Comparison of ENCODE assay signal across 3 cellular contexts in the genomic region with DNA sequence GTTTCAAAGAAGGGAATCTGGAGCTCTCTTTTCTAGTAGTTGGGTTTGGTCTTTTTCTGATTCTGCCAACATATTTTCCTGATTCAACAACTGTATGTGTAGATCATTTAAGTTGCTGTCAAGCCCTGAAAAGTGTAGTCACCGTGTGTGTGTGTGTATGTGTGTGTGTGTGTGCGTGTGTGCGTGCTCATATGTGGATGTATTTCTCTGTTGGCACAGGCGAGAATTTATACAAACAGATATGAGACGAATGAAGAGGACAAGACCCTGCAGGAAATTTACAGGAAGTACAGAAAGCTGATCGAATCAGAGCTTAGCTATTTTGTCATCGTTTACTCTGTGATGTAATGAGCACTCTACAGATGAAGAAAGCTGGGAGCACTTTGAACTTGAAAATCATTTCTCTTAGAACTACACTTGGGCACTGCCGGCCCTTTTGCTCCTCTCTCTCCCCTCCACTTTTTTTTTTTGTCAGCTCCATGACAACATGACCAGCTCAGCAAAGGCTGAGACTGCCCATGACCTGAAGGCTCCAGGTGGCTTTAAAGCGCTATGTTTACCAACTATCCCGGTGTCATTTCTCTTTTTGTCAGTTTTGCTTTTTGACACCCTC.
TF ChIP-seq lines count a peak whose summit lies in the region.

No MANE protein-coding gene starts in this region.

TF ChIP-seq in SK-N-SH, 30 proteins besides CTCF, POLR2A, EP300 and RAD21:
- TF ChIP-seq YY1 (IDR thresholded peaks at IDR 0.05; ENCODE audit: low read depth) (no peak), NRF1 (IDR thresholded peaks at IDR 0.05; ENCODE audit: low read depth, low read length) (no peak), NFIC (IDR thresholded peaks at IDR 0.05; ENCODE audit: borderline replicate concordance) (no peak), POLR2AphosphoS5 (IDR thresholded peaks at IDR 0.05; ENCODE audit: low read depth, low read length) (no peak), MEF2A (IDR thresholded peaks at IDR 0.05; ENCODE audit: borderline replicate concordance, low read depth) (no peak), RXRA (IDR thresholded peaks at IDR 0.05; ENCODE audit: borderline replicate concordance, low read depth) (no peak), EZH2phosphoT487 (IDR thresholded peaks at IDR 0.05; ENCODE audit: borderline replicate concordance, low read depth) (no peak), TCF12 (IDR thresholded peaks at IDR 0.05) (no peak)
- TF ChIP-seq, protein P1, sequence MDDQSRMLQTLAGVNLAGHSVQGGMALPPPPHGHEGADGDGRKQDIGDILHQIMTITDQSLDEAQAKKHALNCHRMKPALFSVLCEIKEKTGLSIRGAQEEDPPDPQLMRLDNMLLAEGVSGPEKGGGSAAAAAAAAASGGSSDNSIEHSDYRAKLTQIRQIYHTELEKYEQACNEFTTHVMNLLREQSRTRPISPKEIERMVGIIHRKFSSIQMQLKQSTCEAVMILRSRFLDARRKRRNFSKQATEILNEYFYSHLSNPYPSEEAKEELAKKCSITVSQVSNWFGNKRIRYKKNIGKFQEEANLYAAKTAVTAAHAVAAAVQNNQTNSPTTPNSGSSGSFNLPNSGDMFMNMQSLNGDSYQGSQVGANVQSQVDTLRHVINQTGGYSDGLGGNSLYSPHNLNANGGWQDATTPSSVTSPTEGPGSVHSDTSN (IDR thresholded peaks at IDR 0.05) = no peak

TF ChIP-seq in SK-N-SH treated with all-trans-retinoic acid at 6 μM for 48 hours, 23 proteins besides CTCF, POLR2A, EP300 and RAD21:
- TF ChIP-seq ISL1 (CRISPR knock-in tag; IDR thresholded peaks at IDR 0.05) = no peak
- TF ChIP-seq SNAI2 (CRISPR knock-in tag; IDR thresholded peaks at IDR 0.05) = no peak
- no peak for TF ChIP-seq OSR1 (CRISPR knock-in tag; IDR thresholded peaks at IDR 0.05)
- no peak for TF ChIP-seq ZFP30 (CRISPR knock-in tag; IDR thresholded peaks at IDR 0.05)
- no peak for TF ChIP-seq ZC3H10 (CRISPR knock-in tag; IDR thresholded peaks at IDR 0.05)
- TF ChIP-seq, protein P2, sequence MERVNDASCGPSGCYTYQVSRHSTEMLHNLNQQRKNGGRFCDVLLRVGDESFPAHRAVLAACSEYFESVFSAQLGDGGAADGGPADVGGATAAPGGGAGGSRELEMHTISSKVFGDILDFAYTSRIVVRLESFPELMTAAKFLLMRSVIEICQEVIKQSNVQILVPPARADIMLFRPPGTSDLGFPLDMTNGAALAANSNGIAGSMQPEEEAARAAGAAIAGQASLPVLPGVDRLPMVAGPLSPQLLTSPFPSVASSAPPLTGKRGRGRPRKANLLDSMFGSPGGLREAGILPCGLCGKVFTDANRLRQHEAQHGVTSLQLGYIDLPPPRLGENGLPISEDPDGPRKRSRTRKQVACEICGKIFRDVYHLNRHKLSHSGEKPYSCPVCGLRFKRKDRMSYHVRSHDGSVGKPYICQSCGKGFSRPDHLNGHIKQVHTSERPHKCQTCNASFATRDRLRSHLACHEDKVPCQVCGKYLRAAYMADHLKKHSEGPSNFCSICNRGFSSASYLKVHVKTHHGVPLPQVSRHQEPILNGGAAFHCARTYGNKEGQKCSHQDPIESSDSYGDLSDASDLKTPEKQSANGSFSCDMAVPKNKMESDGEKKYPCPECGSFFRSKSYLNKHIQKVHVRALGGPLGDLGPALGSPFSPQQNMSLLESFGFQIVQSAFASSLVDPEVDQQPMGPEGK (CRISPR knock-in tag; IDR thresholded peaks at IDR 0.05; ENCODE audit: borderline replicate concordance) = no peak
- no peak for TF ChIP-seq ZFP3 (CRISPR knock-in tag; IDR thresholded peaks at IDR 0.05)
- TF ChIP-seq ZNF70 (CRISPR knock-in tag; IDR thresholded peaks at IDR 0.05) = no peak
- no peak for TF ChIP-seq BACH2 (CRISPR knock-in tag; IDR thresholded peaks at IDR 0.05; ENCODE audit: borderline replicate concordance)
- TF ChIP-seq, protein P3, sequence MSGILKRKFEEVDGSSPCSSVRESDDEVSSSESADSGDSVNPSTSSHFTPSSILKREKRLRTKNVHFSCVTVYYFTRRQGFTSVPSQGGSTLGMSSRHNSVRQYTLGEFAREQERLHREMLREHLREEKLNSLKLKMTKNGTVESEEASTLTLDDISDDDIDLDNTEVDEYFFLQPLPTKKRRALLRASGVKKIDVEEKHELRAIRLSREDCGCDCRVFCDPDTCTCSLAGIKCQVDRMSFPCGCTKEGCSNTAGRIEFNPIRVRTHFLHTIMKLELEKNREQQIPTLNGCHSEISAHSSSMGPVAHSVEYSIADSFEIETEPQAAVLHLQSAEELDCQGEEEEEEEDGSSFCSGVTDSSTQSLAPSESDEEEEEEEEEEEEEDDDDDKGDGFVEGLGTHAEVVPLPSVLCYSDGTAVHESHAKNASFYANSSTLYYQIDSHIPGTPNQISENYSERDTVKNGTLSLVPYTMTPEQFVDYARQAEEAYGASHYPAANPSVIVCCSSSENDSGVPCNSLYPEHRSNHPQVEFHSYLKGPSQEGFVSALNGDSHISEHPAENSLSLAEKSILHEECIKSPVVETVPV (CRISPR knock-in tag; IDR thresholded peaks at IDR 0.05) = no peak
- TF ChIP-seq TCF4 (CRISPR knock-in tag; IDR thresholded peaks at IDR 0.05; ENCODE audit: borderline replicate concordance) = no peak
- no peak for TF ChIP-seq ARNTL (CRISPR knock-in tag; IDR thresholded peaks at IDR 0.05; ENCODE audit: borderline replicate concordance, low read depth)
- TF ChIP-seq GLIS3 (CRISPR knock-in tag; IDR thresholded peaks at IDR 0.05) = no peak
- TF ChIP-seq ZNF8 (CRISPR knock-in tag; IDR thresholded peaks at IDR 0.05) = no peak
- no peak for TF ChIP-seq ZNF565 (CRISPR knock-in tag; conservative IDR thresholded peaks at IDR 0.05; ENCODE audit: low read depth)
- TF ChIP-seq, protein P4, sequence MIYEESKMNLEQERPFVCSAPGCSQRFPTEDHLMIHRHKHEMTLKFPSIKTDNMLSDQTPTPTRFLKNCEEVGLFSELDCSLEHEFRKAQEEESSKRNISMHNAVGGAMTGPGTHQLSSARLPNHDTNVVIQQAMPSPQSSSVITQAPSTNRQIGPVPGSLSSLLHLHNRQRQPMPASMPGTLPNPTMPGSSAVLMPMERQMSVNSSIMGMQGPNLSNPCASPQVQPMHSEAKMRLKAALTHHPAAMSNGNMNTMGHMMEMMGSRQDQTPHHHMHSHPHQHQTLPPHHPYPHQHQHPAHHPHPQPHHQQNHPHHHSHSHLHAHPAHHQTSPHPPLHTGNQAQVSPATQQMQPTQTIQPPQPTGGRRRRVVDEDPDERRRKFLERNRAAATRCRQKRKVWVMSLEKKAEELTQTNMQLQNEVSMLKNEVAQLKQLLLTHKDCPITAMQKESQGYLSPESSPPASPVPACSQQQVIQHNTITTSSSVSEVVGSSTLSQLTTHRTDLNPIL (CRISPR knock-in tag; IDR thresholded peaks at IDR 0.05; ENCODE audit: low read depth) = no peak
- TF ChIP-seq ESRRG (CRISPR knock-in tag; IDR thresholded peaks at IDR 0.05) = no peak
- TF ChIP-seq TOX (CRISPR knock-in tag; IDR thresholded peaks at IDR 0.05; ENCODE audit: borderline replicate concordance) = no peak
- no peak for TF ChIP-seq RARB (CRISPR knock-in tag; IDR thresholded peaks at IDR 0.05)
- TF ChIP-seq, protein P5, sequence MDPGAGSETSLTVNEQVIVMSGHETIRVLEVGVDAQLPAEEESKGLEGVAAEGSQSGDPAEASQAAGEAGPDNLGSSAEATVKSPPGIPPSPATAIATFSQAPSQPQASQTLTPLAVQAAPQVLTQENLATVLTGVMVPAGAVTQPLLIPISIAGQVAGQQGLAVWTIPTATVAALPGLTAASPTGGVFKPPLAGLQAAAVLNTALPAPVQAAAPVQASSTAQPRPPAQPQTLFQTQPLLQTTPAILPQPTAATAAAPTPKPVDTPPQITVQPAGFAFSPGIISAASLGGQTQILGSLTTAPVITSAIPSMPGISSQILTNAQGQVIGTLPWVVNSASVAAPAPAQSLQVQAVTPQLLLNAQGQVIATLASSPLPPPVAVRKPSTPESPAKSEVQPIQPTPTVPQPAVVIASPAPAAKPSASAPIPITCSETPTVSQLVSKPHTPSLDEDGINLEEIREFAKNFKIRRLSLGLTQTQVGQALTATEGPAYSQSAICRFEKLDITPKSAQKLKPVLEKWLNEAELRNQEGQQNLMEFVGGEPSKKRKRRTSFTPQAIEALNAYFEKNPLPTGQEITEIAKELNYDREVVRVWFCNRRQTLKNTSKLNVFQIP (CRISPR knock-in tag; IDR thresholded peaks at IDR 0.05; ENCODE audit: borderline replicate concordance, low read depth) = no peak

TF ChIP-seq in H1, 55 proteins besides CTCF, POLR2A, EP300 and RAD21:
- TF ChIP-seq TEAD4 (IDR thresholded peaks at IDR 0.05; ENCODE audit: low read depth, low read length) = no peak
- TF ChIP-seq KDM5A (IDR thresholded peaks at IDR 0.05; ENCODE audit: low read length) = no peak
- no peak for TF ChIP-seq NRF1 (IDR thresholded peaks at IDR 0.05; ENCODE audit: low read depth, low read length)
- TF ChIP-seq JUND (IDR thresholded peaks at IDR 0.05; ENCODE audit: low read length) = no peak
- no peak for TF ChIP-seq RNF2 (IDR thresholded peaks at IDR 0.05; ENCODE audit: borderline replicate concordance, low read depth, low read length, missing control alignments, poor library complexity, severe bottlenecking)
- TF ChIP-seq CBX5 (IDR thresholded peaks at IDR 0.05; ENCODE audit: low read depth, low read length) = no peak
